In the genomic region with DNA sequence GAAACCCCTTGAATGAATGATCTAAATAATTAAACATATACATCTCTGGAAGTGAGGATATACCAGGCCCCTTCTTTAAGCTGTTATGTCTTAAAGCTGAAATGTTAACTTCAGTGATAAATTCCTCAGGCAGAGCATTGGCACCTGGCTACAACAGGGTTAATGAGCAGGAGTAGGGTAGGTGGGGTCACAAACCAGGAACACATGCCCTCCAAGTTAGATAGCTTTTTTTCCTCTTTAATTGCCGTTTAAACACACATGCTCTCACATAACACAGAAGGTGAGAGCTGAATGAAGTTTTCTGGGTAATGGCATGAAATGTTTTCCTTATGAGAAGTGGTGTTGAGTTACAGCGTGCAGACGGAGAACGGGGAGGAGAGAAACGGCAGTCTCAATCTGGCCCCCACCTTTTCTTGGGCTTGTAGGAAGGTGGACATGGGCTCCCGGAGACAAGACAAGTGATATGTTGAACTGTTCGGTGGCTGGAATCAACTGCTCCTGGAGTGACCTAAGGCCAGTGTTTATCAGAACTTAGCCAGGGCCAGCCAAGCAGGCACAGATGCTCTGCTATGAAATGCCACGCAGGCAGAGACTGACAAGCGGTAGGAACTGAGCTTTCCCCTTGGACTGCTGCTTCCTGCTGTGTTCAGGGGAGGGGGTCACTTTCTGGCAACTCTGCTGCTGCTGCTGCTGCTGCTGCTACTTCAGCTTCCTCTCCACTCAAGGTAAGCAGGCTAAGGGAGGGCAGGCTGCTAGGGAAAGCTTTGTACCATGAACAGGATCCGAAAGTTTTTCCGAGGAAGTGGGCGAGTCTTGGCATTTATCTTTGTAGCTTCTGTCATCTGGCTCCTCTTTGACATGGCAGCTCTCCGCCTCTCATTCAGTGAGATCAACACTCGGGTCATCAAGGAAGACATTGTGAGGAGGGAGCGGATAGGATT, we compare ENCODE assay signal across 10 cellular contexts. TPM values are rescaled to one million over a fixed set of nuclear protein-coding genes. Genes with fewer than 3 reads are reported as not detected.
DNase-seq lines count a peak whose midpoint lies in the region; ATAC-seq and TF ChIP-seq lines count a peak whose summit lies in the region.
"Had no signal": no experiment of that assay in that cellular context is flagged by ENCODE, and none has a peak within 500 bp of the region (broad histone marks: within the 10 kb centered on the region; RNA-seq: fewer than 3 reads in every experiment).

GALNT5 (plus strand) TSS at position 394 of the 941 bp plus-strand sequence; CDS start at position 772, 378 bp downstream.

- peaks cover 2% of the 10 kb centered on the region for H3K27me3 Mint-ChIP-seq in activated naive CD8-positive, alpha-beta T cell
- H3K27me3 Mint-ChIP-seq in activated naive CD8-positive, alpha-beta T cell treated with anti-CD3 and anti-CD28 coated beads, Interleukin-2, amount 50 U/mL, for 24 hours, result peaks cover 16% of the 10 kb centered on the region
- no peaks in the 10 kb centered on the region for H3K27me3 Mint-ChIP-seq in chondrocyte (ENCODE audit: low read depth)

- 6% methylated on average over 13 of the region's 15 CpGs for WGBS in right lobe of liver (ENCODE audit: insufficient coverage, low coverage, low lambda C conversion rate, missing lambda C conversion rate)

- no peak for DNase-seq in activated naive CD8-positive, alpha-beta T cell treated with anti-CD3 and anti-CD28 coated beads, Interleukin-2, amount 50 U/mL, for 24 hours
- DNase-seq in chondrocyte (ENCODE audit: low spot score) (no peak), right lobe of liver (no peak), vagina (ENCODE audit: extremely low spot score in 2 of 2) (no peak), NCI-H2081 (lab: John Stamatoyannopoulos, UW) (no peak), uterus (no peak)

- no peaks in the 10 kb centered on the region for H3K9me3 ChIP-seq in right lobe of liver
- H3K9me3 ChIP-seq in vagina, result no peaks in the 10 kb centered on the region
- no peaks in the 10 kb centered on the region for H3K9me3 ChIP-seq in uterus

- intact Hi-C loops in right lobe of liver (cut with DNase I) (no loop called here), vagina (cut with DNase I) (no loop called here), uterus (cut with DNase I; ENCODE audit: low total_unique reads) (no loop called here)

- TF ChIP-seq POLR2A in right lobe of liver (IDR thresholded peaks at IDR 0.05) (no peak), vagina (IDR thresholded peaks at IDR 0.05) (no peak), uterus (IDR thresholded peaks at IDR 0.05) (no peak)

- no peak for ATAC-seq in activated naive CD8-positive, alpha-beta T cell treated with anti-CD3 and anti-CD28 coated beads, Interleukin-2, amount 50 U/mL, for 24 hours
- ATAC-seq in right lobe of liver (peak; percentile 27 to 53 (median 45)), HG03139 (IDR thresholded peaks at IDR 0.05; ENCODE audit: unreplicated experiment) (no peak)

- no peaks in the 10 kb centered on the region for H3K36me3 ChIP-seq in right lobe of liver
- no peaks in the 10 kb centered on the region for H3K36me3 ChIP-seq in vagina
- H3K36me3 ChIP-seq in uterus, result no peaks in the 10 kb centered on the region

- H3K4me3 Mint-ChIP-seq in activated naive CD8-positive, alpha-beta T cell, result no peak within 1 kb of the TSS
- no peak within 1 kb of the TSS for H3K4me3 Mint-ChIP-seq in activated naive CD8-positive, alpha-beta T cell treated with anti-CD3 and anti-CD28 coated beads, Interleukin-2, amount 50 U/mL, for 24 hours
- H3K4me3 Mint-ChIP-seq in chondrocyte (ENCODE audit: unreplicated experiment), result peak within 1 kb of the TSS; percentile 89

- H3K27ac Mint-ChIP-seq in activated naive CD8-positive, alpha-beta T cell, result peak within 1 kb of the TSS; percentile 52
- no peak within 1 kb of the TSS for H3K27ac Mint-ChIP-seq in activated naive CD8-positive, alpha-beta T cell treated with anti-CD3 and anti-CD28 coated beads, Interleukin-2, amount 50 U/mL, for 24 hours
- H3K27ac Mint-ChIP-seq in chondrocyte (ENCODE audit: unreplicated experiment), result peak within 1 kb of the TSS; percentile 94

- H3K4me3 ChIP-seq in right lobe of liver (no peak within 1 kb of the TSS), vagina (peak within 1 kb of the TSS; percentile 32 to 39), uterus (no peak within 1 kb of the TSS)
- H3K4me3 ChIP-seq: SK-N-MC had no signal

- TF ChIP-seq CTCF in chondrocyte (IDR thresholded peaks at IDR 0.05), result no peak
- no peak for TF ChIP-seq CTCF in right lobe of liver (IDR thresholded peaks at IDR 0.05)
- no peak for TF ChIP-seq CTCF in vagina (IDR thresholded peaks at IDR 0.05)
- TF ChIP-seq CTCF in uterus (IDR thresholded peaks at IDR 0.05), result no peak

- peaks cover 36% of the 10 kb centered on the region for H3K4me1 Mint-ChIP-seq in activated naive CD8-positive, alpha-beta T cell (ENCODE audit: low read depth)
- H3K4me1 Mint-ChIP-seq in activated naive CD8-positive, alpha-beta T cell treated with anti-CD3 and anti-CD28 coated beads, Interleukin-2, amount 50 U/mL, for 24 hours, result peaks cover 54% of the 10 kb centered on the region
- H3K4me1 Mint-ChIP-seq in chondrocyte (ENCODE audit: low read depth), result peaks cover 56% of the 10 kb centered on the region

- H3K36me3 Mint-ChIP-seq in activated naive CD8-positive, alpha-beta T cell, result no peaks in the 10 kb centered on the region
- H3K36me3 Mint-ChIP-seq in activated naive CD8-positive, alpha-beta T cell treated with anti-CD3 and anti-CD28 coated beads, Interleukin-2, amount 50 U/mL, for 24 hours (ENCODE audit: low read depth), result no peaks in the 10 kb centered on the region
- no peaks in the 10 kb centered on the region for H3K36me3 Mint-ChIP-seq in chondrocyte (ENCODE audit: low read depth)

- H3K4me1 ChIP-seq in right lobe of liver (no peaks in the 10 kb centered on the region), vagina (peaks cover 9% of the 10 kb centered on the region), uterus (no peaks in the 10 kb centered on the region)

- no peaks in the 10 kb centered on the region for H3K9me3 Mint-ChIP-seq in activated naive CD8-positive, alpha-beta T cell (ENCODE audit: low read depth)
- H3K9me3 Mint-ChIP-seq in activated naive CD8-positive, alpha-beta T cell treated with anti-CD3 and anti-CD28 coated beads, Interleukin-2, amount 50 U/mL, for 24 hours, result no peaks in the 10 kb centered on the region
- no peaks in the 10 kb centered on the region for H3K9me3 Mint-ChIP-seq in chondrocyte (ENCODE audit: low read depth)

- H3K27me3 ChIP-seq in right lobe of liver (no peaks in the 10 kb centered on the region), vagina (no peaks in the 10 kb centered on the region), uterus (no peaks in the 10 kb centered on the region)

- H3K27ac ChIP-seq in right lobe of liver, result no peak within 1 kb of the TSS
- H3K27ac ChIP-seq in vagina, result no peak within 1 kb of the TSS
- no peak within 1 kb of the TSS for H3K27ac ChIP-seq in uterus
- H3K27ac ChIP-seq: SK-N-MC had no signal

RNA-seq across cellular contexts. Expression of gene GALNT5, which starts in this region (rescaled TPM):
- total RNA-seq in chondrocyte (14.2 to 30.0 TPM (median 14.4 TPM) in 3 replicates), right lobe of liver (under 1 TPM in 1 of 6 experiments, not detected in 5; 0.07 TPM), vagina (3.2 TPM), uterus (1 to 10 TPM in 1 of 4 donors, under 1 TPM in 1, not detected in 2; 0.26 to 8.1 TPM)
- total RNA-seq: pulmonary artery endothelial cell had no signal

Comparison
In these comparisons a context has a peak if more than half of its experiments do, and no peak if none do; other contexts are left out.
1. Peak in ATAC-seq in right lobe of liver; RNA of the gene not detected or under 1 TPM.
2. H3K4me3 ChIP-seq: peak in vagina (2 of 2); none in right lobe of liver (0 of 3) and uterus (0 of 2).